In the genomic region with DNA sequence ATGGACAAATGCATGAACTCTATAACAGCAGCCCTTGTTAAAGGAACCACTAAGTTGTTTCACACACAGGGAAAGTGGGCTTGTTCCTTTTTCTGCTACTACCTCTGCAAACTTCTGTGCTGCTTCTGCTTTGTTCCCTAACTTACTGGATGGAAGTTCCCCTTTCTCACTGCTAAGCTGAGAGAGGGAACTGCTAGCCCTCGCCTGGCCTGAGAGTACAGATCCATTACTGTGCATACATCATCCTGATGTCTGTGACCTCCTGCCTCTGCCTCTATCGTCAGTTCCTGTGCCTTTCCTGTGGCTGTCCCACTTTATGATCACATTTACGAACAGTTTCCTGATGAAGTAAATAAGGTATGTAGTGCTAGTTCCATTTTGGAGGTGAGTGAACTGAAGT, we compare ENCODE assay signal across 12 cellular contexts. TPM values are rescaled to one million over a fixed set of nuclear protein-coding genes. Genes with fewer than 3 reads are reported as not detected.
DNase-seq lines count a peak whose midpoint lies in the region; ATAC-seq and TF ChIP-seq lines count a peak whose summit lies in the region.
"Had no signal": no experiment of that assay in that cellular context is flagged by ENCODE, and none has a peak within 500 bp of the region (broad histone marks: within the 10 kb centered on the region; RNA-seq: fewer than 3 reads in every experiment).

No MANE protein-coding gene starts in this region.

- peaks cover 2% of the 10 kb centered on the region for H3K36me3 Mint-ChIP-seq in activated CD4-positive, alpha-beta memory T cell treated with anti-CD3 and anti-CD28 coated beads, Interleukin-2, amount 10 ng/mL, durations not matched to agents 7 days and 5 days (ENCODE audit: low read depth)

- no peak overlapping the region for H3K9ac ChIP-seq in liver (ENCODE audit: low read depth in 1 of 2, low read length in 2 of 2)

- peak overlapping the region; percentile 44 for H3K27ac Mint-ChIP-seq in activated CD4-positive, alpha-beta memory T cell treated with anti-CD3 and anti-CD28 coated beads, Interleukin-2, amount 10 ng/mL, durations not matched to agents 7 days and 5 days

- no peak overlapping the region for H3K4me3 ChIP-seq in heart left ventricle
- no peak overlapping the region for H3K4me3 ChIP-seq in liver (ENCODE audit: low read depth in 1 of 3, low read length in 3 of 3)
- H3K4me3 ChIP-seq in upper lobe of right lung, result no peak overlapping the region
- H3K4me3 ChIP-seq in testis, result no peak overlapping the region
- H3K4me3 ChIP-seq: ascending aorta had no signal

- H3K27me3 ChIP-seq in heart left ventricle (no peaks in the 10 kb centered on the region), liver (ENCODE audit: control insufficient read depth in 4 of 4, insufficient read depth in 4 of 4, low read length in 3 of 4) (no peaks in the 10 kb centered on the region), upper lobe of right lung (no peaks in the 10 kb centered on the region), testis (no peaks in the 10 kb centered on the region)
- H3K27me3 ChIP-seq: ascending aorta had no signal

- TF ChIP-seq CTCF in heart left ventricle (IDR thresholded peaks at IDR 0.05) (no peak), liver (IDR thresholded peaks at IDR 0.05; ENCODE audit: low read depth, low read length, missing input control) (no peak), upper lobe of right lung (IDR thresholded peaks at IDR 0.05) (no peak), testis (IDR thresholded peaks at IDR 0.05) (no peak)

- CTCF ChIA-PET in activated CD4-positive, alpha-beta memory T cell treated with anti-CD3 and anti-CD28 coated beads, Interleukin-2, amount 10 ng/mL, durations not matched to agents 7 days and 5 days (lab: Charles Lee), result interaction anchor here (0.7 to 2.2 kb wide), 2 partner anchors 15 to 24 kb away, joined by 3 to 10 read pairs; no protein-coding TSS in a partner anchor

- no peak for TF ChIP-seq RAD21 in liver (IDR thresholded peaks at IDR 0.05)

- no peak overlapping the region for H3K4me3 Mint-ChIP-seq in activated CD4-positive, alpha-beta memory T cell treated with anti-CD3 and anti-CD28 coated beads, Interleukin-2, amount 10 ng/mL, durations not matched to agents 7 days and 5 days

- POLR2A ChIA-PET in activated CD4-positive, alpha-beta memory T cell treated with anti-CD3 and anti-CD28 coated beads, Interleukin-2, amount 10 ng/mL, durations not matched to agents 7 days and 5 days (lab: Charles Lee), result interaction anchor here (0.7 to 1.4 kb wide), 3 partner anchors 11 to 70 kb away, joined by 3 to 4 read pairs (median 4); a partner anchor contains a TSS

- WGBS in heart left ventricle, 4 donors, result 47 to 62% (median 56%) methylated on average over 3 of the region's 3 CpGs
- 46% methylated on average over 3 of the region's 3 CpGs for WGBS in liver
- WGBS in testis, 2 donors, result 77% methylated on average over 3 of the region's 3 CpGs

- H3K9me3 ChIP-seq in heart left ventricle (no peaks in the 10 kb centered on the region), liver (ENCODE audit: control insufficient read depth in 4 of 4, low read length in 3 of 4) (no peaks in the 10 kb centered on the region), upper lobe of right lung (no peaks in the 10 kb centered on the region), testis (no peaks in the 10 kb centered on the region)
- H3K9me3 ChIP-seq: ascending aorta had no signal

- H3K9me3 Mint-ChIP-seq in activated CD4-positive, alpha-beta memory T cell treated with anti-CD3 and anti-CD28 coated beads, Interleukin-2, amount 10 ng/mL, durations not matched to agents 7 days and 5 days, result no peaks in the 10 kb centered on the region

- H3K27ac ChIP-seq in heart left ventricle (peak overlapping the region in 4 of 12 donors; percentile 30 to 96 (median 55)), liver (ENCODE audit: low read depth in 1 of 2, low read length in 2 of 2) (peak overlapping the region; percentile 46 to 71), upper lobe of right lung (peak overlapping the region; percentile 68), testis (no peak overlapping the region)
- H3K27ac ChIP-seq: ascending aorta had no signal

- H3K4me1 ChIP-seq in heart left ventricle, result peaks cover 0 to 81% (median 11%) of the 10 kb centered on the region in 12 donors
- peaks cover 4 to 35% (median 26%) of the 10 kb centered on the region in 4 donors for H3K4me1 ChIP-seq in liver (ENCODE audit: control insufficient read depth in 4 of 4, insufficient read depth in 4 of 4, low read length in 3 of 4)
- H3K4me1 ChIP-seq in upper lobe of right lung, result peaks cover 20% of the 10 kb centered on the region
- H3K4me1 ChIP-seq in testis, result peaks cover 8% of the 10 kb centered on the region

- H3K36me3 ChIP-seq in heart left ventricle (no peaks in the 10 kb centered on the region), liver (ENCODE audit: control insufficient read depth in 4 of 4, insufficient read depth in 3 of 4, low read depth in 1 of 4, low read length in 3 of 4) (no peaks in the 10 kb centered on the region), upper lobe of right lung (no peaks in the 10 kb centered on the region), testis (ENCODE audit: low read depth, missing control alignments) (no peaks in the 10 kb centered on the region)
- H3K36me3 ChIP-seq: ascending aorta had no signal

- ATAC-seq in heart left ventricle (peak in 3 of 4 donors; percentile 37 to 57 (median 50)), upper lobe of right lung (peak; percentile 78)
- ATAC-seq: HCT116 had no signal

- no peaks in the 10 kb centered on the region for H3K27me3 Mint-ChIP-seq in activated CD4-positive, alpha-beta memory T cell treated with anti-CD3 and anti-CD28 coated beads, Interleukin-2, amount 10 ng/mL, durations not matched to agents 7 days and 5 days

- TF ChIP-seq POLR2A in heart left ventricle (IDR thresholded peaks at IDR 0.05) (no peak), testis (IDR thresholded peaks at IDR 0.05) (no peak)

- DNase-seq in heart left ventricle (no peak), cardiac septum (ENCODE audit: low spot score) (no peak), upper lobe of right lung (no peak), testis (no peak), NCI-H345 (lab: John Stamatoyannopoulos, UW) (no peak)
- DNase-seq in activated CD4-positive, alpha-beta memory T cell treated with anti-CD3 and anti-CD28 coated beads, Interleukin-2, amount 10 ng/mL, durations not matched to agents 7 days and 5 days, result peak; percentile 19
- DNase-seq in stimulated activated naive CD4-positive, alpha-beta T cell treated with Interleukin-2 at 50 U/mL for 16 hours (lab: John Stamatoyannopoulos, UW), result no peak
- DNase-seq: NCI-H526 had no signal

- intact Hi-C loops in heart left ventricle (cut with DNase I), result loop anchor here in 1 of 10 donors (10.0 kb wide), 1 partner anchor 61 kb away; no protein-coding TSS in a partner anchor
- intact Hi-C loops in cardiac septum (cut with DNase I), result no loop called here
- intact Hi-C loops in upper lobe of right lung (cut with DNase I), result no loop called here
- intact Hi-C loops in testis (cut with DNase I; ENCODE audit: low total_unique reads), result no loop called here

- peaks cover 38% of the 10 kb centered on the region for H3K4me1 Mint-ChIP-seq in activated CD4-positive, alpha-beta memory T cell treated with anti-CD3 and anti-CD28 coated beads, Interleukin-2, amount 10 ng/mL, durations not matched to agents 7 days and 5 days

TF ChIP-seq in liver, 16 proteins besides CTCF, POLR2A, EP300 and RAD21 (continues in another document):
- no peak for TF ChIP-seq YY1 (IDR thresholded peaks at IDR 0.05)
- TF ChIP-seq, protein P1, sequence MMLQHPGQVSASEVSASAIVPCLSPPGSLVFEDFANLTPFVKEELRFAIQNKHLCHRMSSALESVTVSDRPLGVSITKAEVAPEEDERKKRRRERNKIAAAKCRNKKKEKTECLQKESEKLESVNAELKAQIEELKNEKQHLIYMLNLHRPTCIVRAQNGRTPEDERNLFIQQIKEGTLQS (IDR thresholded peaks at IDR 0.05), result no peak
- TF ChIP-seq, protein P2, sequence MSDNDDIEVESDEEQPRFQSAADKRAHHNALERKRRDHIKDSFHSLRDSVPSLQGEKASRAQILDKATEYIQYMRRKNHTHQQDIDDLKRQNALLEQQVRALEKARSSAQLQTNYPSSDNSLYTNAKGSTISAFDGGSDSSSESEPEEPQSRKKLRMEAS (IDR thresholded peaks at IDR 0.05), result no peak

RNA-seq across cellular contexts. Expression of a gene that starts 3.5 kb away (rescaled TPM):
- total RNA-seq in heart left ventricle (not detected), cardiac septum (not detected), liver (under 1 TPM; 0.09 to 0.17 TPM), upper lobe of right lung (not detected), testis (1 to 10 TPM; 2.8 to 3.0 TPM)
- polyA plus RNA-seq in heart left ventricle (not detected), liver (under 1 TPM in 1 of 2 donors, not detected in 1; 0.17 TPM), testis (ENCODE audit: insufficient read depth, low read depth, low replicate concordance) (4.1 TPM)
- total RNA-seq in activated CD4-positive, alpha-beta memory T cell treated with anti-CD3 and anti-CD28 coated beads, Interleukin-2, amount 10 ng/mL, durations not matched to agents 7 days and 5 days, result not detected
- total RNA-seq: ascending aorta, HT-29 had no signal

RNA-seq across cellular contexts. Expression of a gene that starts 3.8 kb away (rescaled TPM):
- 10 to 100 TPM in 5 of 9 donors, 1 to 10 TPM in 4; 7.5 to 29.9 (median 10.0) TPM for total RNA-seq in heart left ventricle
- polyA plus RNA-seq in heart left ventricle, result 10 to 100 TPM in 1 of 2 donors, 1 to 10 TPM in 1; 7.4 to 17.1 TPM
- total RNA-seq in cardiac septum, result 16.7 TPM
- total RNA-seq in activated CD4-positive, alpha-beta memory T cell treated with anti-CD3 and anti-CD28 coated beads, Interleukin-2, amount 10 ng/mL, durations not matched to agents 7 days and 5 days, result 100 to 1,000 TPM; 110 to 122 TPM
- total RNA-seq in liver, result 10 to 100 TPM; 19.2 to 87.4 TPM
- polyA plus RNA-seq in liver, result 10 to 100 TPM; 20.2 to 25.2 TPM
- 56.9 TPM for total RNA-seq in upper lobe of right lung
- 10 to 100 TPM; 54.4 to 54.5 TPM for total RNA-seq in testis
- polyA plus RNA-seq in testis (ENCODE audit: insufficient read depth, low read depth, low replicate concordance), result 35.0 TPM

RNA-seq across cellular contexts. Expression of a gene that starts 40.0 kb away (rescaled TPM):
- total RNA-seq in heart left ventricle (10 to 100 TPM; 29.2 to 48.4 (median 44.5) TPM), cardiac septum (33.0 TPM), liver (10 to 100 TPM; 12.2 to 42.8 TPM), upper lobe of right lung (17.2 TPM), testis (10 to 100 TPM; 58.6 to 61.8 TPM)
- polyA plus RNA-seq in heart left ventricle (10 to 100 TPM; 21.7 to 42.1 TPM), liver (10 to 100 TPM; 25.5 to 36.2 TPM), testis (ENCODE audit: insufficient read depth, low read depth, low replicate concordance) (42.0 TPM)
- 10 to 100 TPM; 10.4 to 14.3 TPM for total RNA-seq in activated CD4-positive, alpha-beta memory T cell treated with anti-CD3 and anti-CD28 coated beads, Interleukin-2, amount 10 ng/mL, durations not matched to agents 7 days and 5 days

RNA-seq across cellular contexts. Expression of a gene that starts 52.0 kb away (rescaled TPM):
- total RNA-seq in heart left ventricle, result 10 to 100 TPM; 41.8 to 86.2 (median 62.3) TPM
- polyA plus RNA-seq in heart left ventricle, result 100 to 1,000 TPM in 1 of 2 donors, 10 to 100 TPM in 1; 20.5 to 101 TPM
- 43.5 TPM for total RNA-seq in cardiac septum
- total RNA-seq in activated CD4-positive, alpha-beta memory T cell treated with anti-CD3 and anti-CD28 coated beads, Interleukin-2, amount 10 ng/mL, durations not matched to agents 7 days and 5 days, result 10 to 100 TPM; 15.9 to 17.6 TPM
- total RNA-seq in liver, result 10 to 100 TPM in 1 of 2 donors, 1 to 10 TPM in 1; 7.1 to 15.1 TPM
- 1 to 10 TPM; 7.4 to 8.4 TPM for polyA plus RNA-seq in liver
- 37.3 TPM for total RNA-seq in upper lobe of right lung
- 100 to 1,000 TPM in 1 of 2 donors, 10 to 100 TPM in 1; 83.2 to 131 TPM for total RNA-seq in testis
- polyA plus RNA-seq in testis (ENCODE audit: insufficient read depth, low read depth, low replicate concordance), result 68.0 TPM
- total RNA-seq: HT-29 had no signal

Comparison
In these comparisons a context has a peak if more than half of its experiments do, and no peak if none do; other contexts are left out.
1. H3K27ac ChIP-seq: peak in liver (2 of 2) and upper lobe of right lung (single experiment); none in testis (0 of 2).